9 cellular contexts compared by ENCODE assay signal in genomic region chr15:42137461-42138261, GRCh38. TPM values are rescaled to one million over a fixed set of nuclear protein-coding genes. Genes with fewer than 3 reads are reported as not detected.
DNase-seq lines count a peak whose midpoint lies in the region; ATAC-seq, FAIRE-seq and TF ChIP-seq lines count a peak whose summit lies in the region.
"Had no signal": no experiment of that assay in that cellular context is flagged by ENCODE, and none has a peak within 500 bp of the region (broad histone marks: within the 10 kb centered on the region; RNA-seq: fewer than 3 reads in every experiment).

No MANE protein-coding gene starts in this region.

- BruUV-seq in Calu3 (replicated peaks; lab: Mats Ljungman, UMichigan) (no TSS peak), PC-9 (replicated peaks; lab: Mats Ljungman, UMichigan) (no TSS peak)

- H3K4me1 ChIP-seq in HAP-1 (no peaks in the 10 kb centered on the region), PC-9 (replicated peaks; ENCODE audit: insufficient read depth) (0 out of 2 replicates have a peak, but pooled peaks cover under 1% of the 10 kb centered on the region), colonic mucosa (no peaks in the 10 kb centered on the region), liver (ENCODE audit: control insufficient read depth in 4 of 4, insufficient read depth in 4 of 4, low read length in 3 of 4) (peaks cover 0 to 1% (median 0%) of the 10 kb centered on the region in 4 donors), small intestine (ENCODE audit: control insufficient read depth in 2 of 2, insufficient read depth in 1 of 2, low read depth in 1 of 2, low read length in 1 of 2) (peaks cover 0 to 5% of the 10 kb centered on the region in 2 donors)

- no peak overlapping the region for H3K27ac Mint-ChIP-seq in Calu3 (ENCODE audit: unreplicated experiment)

- H4K20me1 ChIP-seq in PC-9 (ENCODE audit: insufficient read depth) = no peaks in the 10 kb centered on the region

- peak; percentile 13 for DNase-seq in Calu3
- peak; percentile 56 to 68 for DNase-seq in HAP-1 (ENCODE audit: low spot score in 2 of 2)
- DNase-seq in PC-9 = no peak
- DNase-seq in colonic mucosa = peak; percentile 22
- no peak for DNase-seq in small intestine
- DNase-seq: right cardiac atrium had no signal

- H2AFZ ChIP-seq in PC-9 = no peak overlapping the region

- peaks cover 28% of the 10 kb centered on the region for H3K27me3 Mint-ChIP-seq in Calu3 (ENCODE audit: unreplicated experiment)

- H3F3A ChIP-seq in PC-9 (ENCODE audit: insufficient read depth, low read depth) = 0 out of 2 replicates have a peak, but pooled peaks cover 6% of the 10 kb centered on the region

- no peak overlapping the region for H3K4me2 ChIP-seq in PC-9

- WGBS in liver = 54% methylated on average over 11 of the region's 11 CpGs
- WGBS in small intestine, 3 donors = 49 to 62% (median 60%) methylated on average over 11 of the region's 11 CpGs

- H3K9me2 ChIP-seq in PC-9 (ENCODE audit: insufficient read depth) = no peaks in the 10 kb centered on the region

- no peaks in the 10 kb centered on the region for H3K79me2 ChIP-seq in PC-9 (ENCODE audit: low read depth)

- in situ Hi-C loops in HAP-1 (cut with MboI; ENCODE audit: low sequenced_read_pairs) = loop anchor here (10.0 kb wide), 1 partner anchor 143 kb away; no protein-coding TSS in a partner anchor

- H3K9ac ChIP-seq in colonic mucosa (ENCODE audit: low read depth in 2 of 2, low read length in 2 of 2) = no peak overlapping the region
- H3K9ac ChIP-seq in liver (ENCODE audit: low read depth in 1 of 2, low read length in 2 of 2) = no peak overlapping the region

- H3K36me3 ChIP-seq in HAP-1 (replicated peaks) (no peaks in the 10 kb centered on the region), PC-9 (ENCODE audit: low read depth) (no peaks in the 10 kb centered on the region), colonic mucosa (no peaks in the 10 kb centered on the region), liver (ENCODE audit: control insufficient read depth in 4 of 4, insufficient read depth in 3 of 4, low read depth in 1 of 4, low read length in 3 of 4) (no peaks in the 10 kb centered on the region), small intestine (ENCODE audit: control insufficient read depth in 2 of 2, insufficient read depth in 2 of 2, low read length in 2 of 2) (no peaks in the 10 kb centered on the region)

- H3K36me3 Mint-ChIP-seq in Calu3 (ENCODE audit: insufficient read depth, unreplicated experiment) = no peaks in the 10 kb centered on the region

- H3K4me1 Mint-ChIP-seq in Calu3 (ENCODE audit: low read depth, unreplicated experiment) = no peaks in the 10 kb centered on the region

- peak; percentile 57 to 64 for TF ChIP-seq RAD21 in liver (IDR thresholded peaks at IDR 0.05)

- ATAC-seq in GM19467 (IDR thresholded peaks at IDR 0.05; ENCODE audit: unreplicated experiment) (no peak), HG03135 (IDR thresholded peaks at IDR 0.05; ENCODE audit: unreplicated experiment) (no peak)

- no peaks in the 10 kb centered on the region for H3K9me3 ChIP-seq in HAP-1
- H3K9me3 ChIP-seq in PC-9 (ENCODE audit: insufficient read depth, low read depth) = no peaks in the 10 kb centered on the region; the same call in 1 of the 2 replicates
- H3K9me3 ChIP-seq in colonic mucosa = no peaks in the 10 kb centered on the region
- peaks cover 0 to 7% (median 4%) of the 10 kb centered on the region in 4 donors for H3K9me3 ChIP-seq in liver (ENCODE audit: control insufficient read depth in 4 of 4, low read length in 3 of 4)
- peaks cover 4% of the 10 kb centered on the region for H3K9me3 ChIP-seq in small intestine (ENCODE audit: control insufficient read depth, low read depth)

- intact Hi-C loops in Calu3 (cut with micrococcal nuclease; ENCODE audit: unreplicated experiment) = loop anchor here (1.0 to 5.0 kb wide), 3 partner anchors 55 to 150 kb away; no protein-coding TSS in a partner anchor
- intact Hi-C loops in PC-9 (cut with micrococcal nuclease; ENCODE audit: unreplicated experiment) = loop anchor here (10.0 kb wide), 2 partner anchors 517 to 1233 kb away; no protein-coding TSS in a partner anchor
- intact Hi-C loops in colonic mucosa (cut with DNase I) = loop anchor here (10.0 kb wide), 1 partner anchor 153 kb away; no protein-coding TSS in a partner anchor

- H3K9me3 Mint-ChIP-seq in Calu3 (ENCODE audit: low read depth, unreplicated experiment) = peaks cover 3% of the 10 kb centered on the region

- TF ChIP-seq CTCF in Calu3 (IDR thresholded peaks at IDR 0.05; ENCODE audit: unreplicated experiment) (no peak), PC-9 (conservative IDR thresholded peaks at IDR 0.05) (peak; percentile 70), colonic mucosa (IDR thresholded peaks at IDR 0.05) (peak; percentile 14), liver (IDR thresholded peaks at IDR 0.05; ENCODE audit: low read depth, low read length, missing input control) (peak; percentile 35)

- no peak overlapping the region for H3K4me3 Mint-ChIP-seq in Calu3 (ENCODE audit: low read depth, unreplicated experiment)

- FAIRE-seq in small intestine (lab: Jason Lieb, UNC) = no peak

- H3K27ac ChIP-seq in PC-9 = no peak overlapping the region
- no peak overlapping the region for H3K27ac ChIP-seq in colonic mucosa
- no peak overlapping the region for H3K27ac ChIP-seq in liver (ENCODE audit: low read depth in 1 of 2, low read length in 2 of 2)
- H3K27ac ChIP-seq in small intestine (ENCODE audit: low read depth in 1 of 2, low read length in 1 of 2) = no peak overlapping the region

- POLR2A ChIA-PET in PC-9 (lab: Charles Lee; ENCODE audit: unreplicated experiment) = no interaction called here

- CTCF ChIA-PET in Calu3 (lab: Charles Lee) (interaction anchor here (1.4 kb wide), 1 partner anchor 72 kb away, joined by 3 read pairs; no protein-coding TSS in a partner anchor), PC-9 (lab: Charles Lee) (interaction anchor here (0.5 to 1.3 kb wide), 3 partner anchors 8 to 1196 kb away, joined by 3 to 4 read pairs (median 4); no protein-coding TSS in a partner anchor)

- H3K4me3 ChIP-seq in HAP-1 (no peak overlapping the region), PC-9 (no peak overlapping the region), colonic mucosa (no peak overlapping the region), liver (ENCODE audit: low read depth in 1 of 3, low read length in 3 of 3) (no peak overlapping the region), small intestine (ENCODE audit: low read depth in 1 of 2, low read length in 2 of 2) (no peak overlapping the region)

- H3K27me3 ChIP-seq in HAP-1 (ENCODE audit: low read depth) = no peaks in the 10 kb centered on the region
- H3K27me3 ChIP-seq in PC-9 (ENCODE audit: insufficient read depth, low read depth) = no peaks in the 10 kb centered on the region
- H3K27me3 ChIP-seq in colonic mucosa = no peaks in the 10 kb centered on the region
- no peaks in the 10 kb centered on the region for H3K27me3 ChIP-seq in liver (ENCODE audit: control insufficient read depth in 4 of 4, insufficient read depth in 4 of 4, low read length in 3 of 4)
- no peaks in the 10 kb centered on the region for H3K27me3 ChIP-seq in small intestine (ENCODE audit: control insufficient read depth in 2 of 2, insufficient read depth in 2 of 2, low read length in 2 of 2)

TF ChIP-seq in liver, 16 proteins besides CTCF, POLR2A, EP300 and RAD21 (continues in another document):
- no peak for TF ChIP-seq TAF1 (conservative IDR thresholded peaks at IDR 0.05)
- TF ChIP-seq HNF4G (IDR thresholded peaks at IDR 0.05) = no peak
- TF ChIP-seq NR2F2 (IDR thresholded peaks at IDR 0.05) = no peak
- TF ChIP-seq ATF3 (IDR thresholded peaks at IDR 0.05) = no peak
- no peak for TF ChIP-seq MAX (IDR thresholded peaks at IDR 0.05)
- no peak for TF ChIP-seq FOXA1 (IDR thresholded peaks at IDR 0.05)
- no peak for TF ChIP-seq REST (IDR thresholded peaks at IDR 0.05)
- TF ChIP-seq SP1 (IDR thresholded peaks at IDR 0.05) = no peak
- TF ChIP-seq YY1 (IDR thresholded peaks at IDR 0.05) = no peak
- TF ChIP-seq FOXA2 (IDR thresholded peaks at IDR 0.05) = no peak
- TF ChIP-seq JUND (IDR thresholded peaks at IDR 0.05) = no peak

RNA-seq across cellular contexts. Expression of gene PLA2G4F, which starts 18.8 kb away (rescaled TPM):
- total RNA-seq in Calu3 (2022) (0.87 and 2.0 TPM in 2 replicates), PC-9 (2021) (1.2 and 1.9 TPM in 2 replicates), colonic mucosa (10 to 100 TPM; 27.7 to 30.2 TPM), liver (not detected)
- polyA plus RNA-seq in liver (not detected), small intestine (10 to 100 TPM in 2 of 3 donors, 1 to 10 TPM in 1; 8.6 to 27.5 (median 13.3) TPM)

RNA-seq across cellular contexts. Expression of gene PLA2G4D, which starts 43.3 kb away (rescaled TPM):
- total RNA-seq in Calu3 (2022) (not detected in 2 replicates), PC-9 (2021) (0.90 and 1.4 TPM in 2 replicates), colonic mucosa (under 1 TPM; 0.24 to 0.27 TPM), liver (not detected)
- polyA plus RNA-seq in liver (not detected), small intestine (under 1 TPM in 2 of 3 donors, not detected in 1; 0.18 to 0.22 TPM)
- total RNA-seq: right cardiac atrium had no signal
- polyA plus RNA-seq: right cardiac atrium had no signal

Comparison
In these comparisons a context has a peak if more than half of its experiments do, and no peak if none do; other contexts are left out.
1. DNase-seq: peak in Calu3 (single experiment), HAP-1 (2 of 2) and colonic mucosa (single experiment); none in PC-9 (0 of 2) and small intestine (single experiment).